6 cellular contexts compared by ENCODE assay signal in the genomic region with DNA sequence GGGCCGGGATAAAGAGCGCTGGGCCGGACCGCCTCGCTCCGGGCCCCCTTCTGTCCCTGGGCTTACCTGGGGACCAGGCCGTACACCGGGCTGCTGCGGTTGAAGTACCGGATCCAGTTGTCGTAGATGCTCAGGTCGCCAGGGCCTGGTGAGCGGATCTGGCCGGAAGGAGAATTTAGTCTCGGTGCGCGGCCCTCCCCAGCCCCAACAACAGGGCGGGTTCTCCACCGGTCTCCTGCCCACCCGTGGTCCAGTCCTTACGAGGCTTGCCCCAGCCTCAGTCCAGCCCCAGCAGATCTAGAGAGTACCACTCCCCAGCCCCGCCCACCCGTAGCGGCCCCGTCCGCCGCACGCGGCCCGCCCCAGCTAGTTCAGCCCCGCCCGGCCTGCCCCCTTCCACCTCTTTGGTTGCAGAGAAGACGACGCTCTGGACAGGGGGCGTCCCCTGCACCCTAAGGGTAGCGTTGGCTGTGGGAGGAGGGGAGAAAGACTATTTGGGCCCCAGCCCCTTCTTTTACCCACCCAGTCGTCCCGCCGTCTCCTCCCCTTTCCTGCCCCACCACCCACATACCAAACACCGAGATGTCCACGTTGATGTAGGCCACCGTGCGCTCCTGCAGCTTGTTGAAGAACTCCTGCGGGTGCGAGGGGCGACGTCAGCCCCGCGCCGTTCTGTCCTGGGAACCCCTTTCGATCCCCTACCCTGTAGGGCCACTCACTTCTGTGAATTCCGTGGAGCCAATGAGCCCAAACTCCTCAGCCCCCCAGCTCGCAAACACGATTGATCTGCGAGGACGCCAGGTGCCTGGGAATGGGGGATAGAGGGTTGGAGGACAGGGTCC. TPM values are rescaled to one million over a fixed set of nuclear protein-coding genes. Genes with fewer than 3 reads are reported as not detected.
DNase-seq lines count a peak whose midpoint lies in the region; ATAC-seq and TF ChIP-seq lines count a peak whose summit lies in the region.

No MANE protein-coding gene starts in this region.

- H3K9me3 Mint-ChIP-seq in activated CD4-positive, alpha-beta T cell treated with anti-CD3 and anti-CD28 coated beads, Interleukin-2, amount 10 ng/mL, durations not matched to agents 24 days and 14 days = no peaks in the 10 kb centered on the region
- no peaks in the 10 kb centered on the region for H3K9me3 Mint-ChIP-seq in stimulated activated effector memory CD8-positive, alpha-beta T cell treated with anti-CD3 and anti-CD28 coated beads, Interleukin-12 subunit alpha, Interleukin-12 subunit beta, amount 100 ng/mL, for 72 hours

- H3K27me3 Mint-ChIP-seq in activated CD4-positive, alpha-beta T cell treated with anti-CD3 and anti-CD28 coated beads, Interleukin-2, amount 10 ng/mL, durations not matched to agents 24 days and 14 days = no peaks in the 10 kb centered on the region

- intact Hi-C loops in activated CD4-positive, alpha-beta T cell treated with anti-CD3 and anti-CD28 coated beads, Interleukin-2, amount 10 ng/mL, durations not matched to agents 24 days and 14 days (cut with micrococcal nuclease) = no loop called here

- ATAC-seq in stimulated activated effector memory CD8-positive, alpha-beta T cell treated with anti-CD3 and anti-CD28 coated beads, Interleukin-12 subunit alpha, Interleukin-12 subunit beta, amount 100 ng/mL, for 72 hours = peak; percentile 39
- no peak for ATAC-seq in GM21360 (IDR thresholded peaks at IDR 0.05; ENCODE audit: unreplicated experiment)

- no peak for TF ChIP-seq CTCF in fibroblast of villous mesenchyme (IDR thresholded peaks at IDR 0.05; ENCODE audit: insufficient read depth, low read depth, low read length)

- H3K27ac Mint-ChIP-seq in activated CD4-positive, alpha-beta T cell treated with anti-CD3 and anti-CD28 coated beads, Interleukin-2, amount 10 ng/mL, durations not matched to agents 24 days and 14 days = peak overlapping the region; percentile 79
- peak overlapping the region; percentile 81 for H3K27ac Mint-ChIP-seq in stimulated activated effector memory CD8-positive, alpha-beta T cell treated with anti-CD3 and anti-CD28 coated beads, Interleukin-12 subunit alpha, Interleukin-12 subunit beta, amount 100 ng/mL, for 72 hours

- H3K36me3 Mint-ChIP-seq in activated CD4-positive, alpha-beta T cell treated with anti-CD3 and anti-CD28 coated beads, Interleukin-2, amount 10 ng/mL, durations not matched to agents 24 days and 14 days (ENCODE audit: low read depth) = peaks cover 9% of the 10 kb centered on the region
- H3K36me3 Mint-ChIP-seq in stimulated activated effector memory CD8-positive, alpha-beta T cell treated with anti-CD3 and anti-CD28 coated beads, Interleukin-12 subunit alpha, Interleukin-12 subunit beta, amount 100 ng/mL, for 72 hours = peaks cover 14% of the 10 kb centered on the region

- H3K4me3 ChIP-seq in fibroblast of villous mesenchyme (ENCODE audit: low read depth, low read length) = peak overlapping the region; percentile 40

- DNase-seq in activated CD4-positive, alpha-beta T cell treated with anti-CD3 and anti-CD28 coated beads, Interleukin-2, amount 10 ng/mL, durations not matched to agents 24 days and 14 days = peak; percentile 75
- DNase-seq in fibroblast of villous mesenchyme (ENCODE audit: low read depth) (no peak), NCI-H1436 (lab: John Stamatoyannopoulos, UW) (no peak), superior temporal gyrus (ENCODE audit: extremely low spot score) (no peak)
- DNase-seq in stimulated activated effector memory CD8-positive, alpha-beta T cell treated with anti-CD3 and anti-CD28 coated beads, Interleukin-12 subunit alpha, Interleukin-12 subunit beta, amount 100 ng/mL, for 72 hours (ENCODE audit: low spot score in 2 of 2) = no peak

- peak overlapping the region; percentile 82 for H3K4me3 Mint-ChIP-seq in activated CD4-positive, alpha-beta T cell treated with anti-CD3 and anti-CD28 coated beads, Interleukin-2, amount 10 ng/mL, durations not matched to agents 24 days and 14 days
- H3K4me3 Mint-ChIP-seq in stimulated activated effector memory CD8-positive, alpha-beta T cell treated with anti-CD3 and anti-CD28 coated beads, Interleukin-12 subunit alpha, Interleukin-12 subunit beta, amount 100 ng/mL, for 72 hours = peak overlapping the region; percentile 68

- H3K4me1 Mint-ChIP-seq in activated CD4-positive, alpha-beta T cell treated with anti-CD3 and anti-CD28 coated beads, Interleukin-2, amount 10 ng/mL, durations not matched to agents 24 days and 14 days = peaks cover 17% of the 10 kb centered on the region
- peaks cover 27% of the 10 kb centered on the region for H3K4me1 Mint-ChIP-seq in stimulated activated effector memory CD8-positive, alpha-beta T cell treated with anti-CD3 and anti-CD28 coated beads, Interleukin-12 subunit alpha, Interleukin-12 subunit beta, amount 100 ng/mL, for 72 hours

RNA-seq across cellular contexts. Expression of a gene that starts 6.8 kb away (rescaled TPM):
- 16.3 and 18.0 TPM in 2 replicates for total RNA-seq in activated CD4-positive, alpha-beta T cell treated with anti-CD3 and anti-CD28 coated beads, Interleukin-2, amount 10 ng/mL, durations not matched to agents 24 days and 14 days
- 10.4 and 13.5 TPM in 2 replicates for total RNA-seq in fibroblast of villous mesenchyme

RNA-seq across cellular contexts. Expression of a gene that starts 10.6 kb away (rescaled TPM):
- 12.5 and 13.0 TPM in 2 replicates for total RNA-seq in activated CD4-positive, alpha-beta T cell treated with anti-CD3 and anti-CD28 coated beads, Interleukin-2, amount 10 ng/mL, durations not matched to agents 24 days and 14 days
- total RNA-seq in fibroblast of villous mesenchyme = 23.7 and 27.4 TPM in 2 replicates

RNA-seq across cellular contexts. Expression of a gene that starts 20.6 kb away (rescaled TPM):
- 15.9 and 17.9 TPM in 2 replicates for total RNA-seq in activated CD4-positive, alpha-beta T cell treated with anti-CD3 and anti-CD28 coated beads, Interleukin-2, amount 10 ng/mL, durations not matched to agents 24 days and 14 days
- 12.5 and 14.5 TPM in 2 replicates for total RNA-seq in fibroblast of villous mesenchyme

RNA-seq across cellular contexts. Expression of a gene that starts 33.8 kb away (rescaled TPM):
- total RNA-seq in activated CD4-positive, alpha-beta T cell treated with anti-CD3 and anti-CD28 coated beads, Interleukin-2, amount 10 ng/mL, durations not matched to agents 24 days and 14 days = 78.8 and 87.9 TPM in 2 replicates
- 44.5 and 73.4 TPM in 2 replicates for total RNA-seq in fibroblast of villous mesenchyme

RNA-seq across cellular contexts. Expression of a gene that starts 36.0 kb away (rescaled TPM):
- 94.4 and 95.1 TPM in 2 replicates for total RNA-seq in activated CD4-positive, alpha-beta T cell treated with anti-CD3 and anti-CD28 coated beads, Interleukin-2, amount 10 ng/mL, durations not matched to agents 24 days and 14 days
- 7.4 and 15.5 TPM in 2 replicates for total RNA-seq in fibroblast of villous mesenchyme
